ENCODE assay signal across 1 cellular context in the genomic region with DNA sequence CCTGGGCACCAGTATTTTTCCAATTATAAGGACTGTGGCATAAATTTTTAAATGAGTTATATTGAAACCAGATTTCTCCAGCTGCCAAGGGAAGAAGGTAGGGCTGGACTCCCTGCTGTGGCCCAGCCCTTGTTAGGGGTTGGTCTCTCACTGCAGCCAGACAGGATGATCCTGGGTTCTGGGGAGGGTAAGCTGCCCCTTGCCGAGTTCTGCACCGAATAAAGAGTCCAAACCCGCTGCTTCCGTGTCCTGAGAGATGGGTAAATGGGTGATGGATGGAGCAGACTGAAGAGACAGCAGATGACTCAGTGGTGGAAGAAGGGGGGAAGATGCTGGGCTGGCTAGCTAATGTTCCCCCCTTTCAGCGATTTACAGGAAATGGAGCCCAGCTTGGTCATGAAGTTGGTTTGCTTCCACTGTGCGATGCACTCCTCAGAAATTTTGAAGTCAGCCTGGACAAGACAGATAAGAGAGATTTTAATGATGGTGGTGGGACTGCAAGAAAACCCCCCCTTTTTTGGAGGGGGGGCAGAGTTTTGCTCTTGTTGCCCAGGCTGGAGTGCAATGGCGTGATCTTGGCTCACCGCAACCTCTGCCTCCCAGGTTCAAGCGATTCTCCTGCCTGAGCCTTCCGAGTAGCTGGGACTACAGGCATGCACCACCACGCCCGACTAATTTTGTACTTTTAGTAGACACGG.
A peak's percentile ranks its signal among the peaks of the same experiment; 100 is the strongest.
TF ChIP-seq lines count a peak whose summit lies in the region.

No MANE protein-coding gene starts in this region.

TF ChIP-seq in SK-N-SH, 30 proteins besides CTCF, POLR2A, EP300 and RAD21 (continued from another document):
- TF ChIP-seq REST (IDR thresholded peaks at IDR 0.05; ENCODE audit: low read depth, low read length) (no peak), YY1 (IDR thresholded peaks at IDR 0.05; ENCODE audit: low read depth) (no peak), MEF2A (IDR thresholded peaks at IDR 0.05; ENCODE audit: borderline replicate concordance, low read depth) (no peak), FOXJ3 (CRISPR knock-in tag; IDR thresholded peaks at IDR 0.05) (no peak), NRF1 (IDR thresholded peaks at IDR 0.05; ENCODE audit: low read depth, low read length) (no peak), RFX5 (IDR thresholded peaks at IDR 0.05; ENCODE audit: low read length) (no peak), TCF12 (IDR thresholded peaks at IDR 0.05) (peak; percentile 81), RCOR1 (IDR thresholded peaks at IDR 0.05; ENCODE audit: low read length) (peak; percentile 37; the same call in 1 of the 2 replicates), FOSL2 (IDR thresholded peaks at IDR 0.05; ENCODE audit: borderline replicate concordance, low read depth) (peak; percentile 88), JUND (IDR thresholded peaks at IDR 0.05) (peak; percentile 80), ELF1 (IDR thresholded peaks at IDR 0.05) (peak; percentile 74), NFIC (IDR thresholded peaks at IDR 0.05; ENCODE audit: borderline replicate concordance) (peak; percentile 12; the same call in 1 of the 2 replicates), RXRA (IDR thresholded peaks at IDR 0.05; ENCODE audit: borderline replicate concordance, low read depth) (peak; percentile 3; the same call in 1 of the 2 replicates)
- TF ChIP-seq, protein P1, sequence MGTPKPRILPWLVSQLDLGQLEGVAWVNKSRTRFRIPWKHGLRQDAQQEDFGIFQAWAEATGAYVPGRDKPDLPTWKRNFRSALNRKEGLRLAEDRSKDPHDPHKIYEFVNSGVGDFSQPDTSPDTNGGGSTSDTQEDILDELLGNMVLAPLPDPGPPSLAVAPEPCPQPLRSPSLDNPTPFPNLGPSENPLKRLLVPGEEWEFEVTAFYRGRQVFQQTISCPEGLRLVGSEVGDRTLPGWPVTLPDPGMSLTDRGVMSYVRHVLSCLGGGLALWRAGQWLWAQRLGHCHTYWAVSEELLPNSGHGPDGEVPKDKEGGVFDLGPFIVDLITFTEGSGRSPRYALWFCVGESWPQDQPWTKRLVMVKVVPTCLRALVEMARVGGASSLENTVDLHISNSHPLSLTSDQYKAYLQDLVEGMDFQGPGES (IDR thresholded peaks at IDR 0.05; ENCODE audit: low read depth, low read length): no peak
